Comparison of ENCODE assay signal across 11 cellular contexts in genomic region chr9:116471093-116471906, GRCh38.
A peak's percentile ranks its signal among the peaks of the same experiment; 100 is the strongest.
DNase-seq lines count a peak whose midpoint lies in the region; ATAC-seq and TF ChIP-seq lines count a peak whose summit lies in the region.
"Had no signal": no experiment of that assay in that cellular context is flagged by ENCODE, and none has a peak within 500 bp of the region (broad histone marks: within the 10 kb centered on the region; RNA-seq: fewer than 3 reads in every experiment).

No MANE protein-coding gene starts in this region.

- no peak overlapping the region for H3K4me3 ChIP-seq in left lung
- H3K4me3 ChIP-seq in tibial artery: no peak overlapping the region

- H3K4me1 ChIP-seq in left lung (no peaks in the 10 kb centered on the region), tibial artery (peaks cover 0 to 15% (median 4%) of the 10 kb centered on the region in 4 donors)

- DNase-seq in OCI-M1 (lab: John Stamatoyannopoulos, UW): peak; percentile 90
- DNase-seq in epidermal melanocyte (ENCODE audit: insufficient read length, low spot score): peak; percentile 34
- no peak for DNase-seq in left lung
- DNase-seq in tibial artery: no peak
- no peak for DNase-seq in AML-193 (lab: John Stamatoyannopoulos, UW)
- no peak for DNase-seq in SW480 (ENCODE audit: low spot score)
- DNase-seq: activated naive CD4-positive, alpha-beta T cell treated with anti-CD3 and anti-CD28 coated beads for 36 hours; stimulated activated CD4-positive, alpha-beta T cell treated with anti-CD3 and anti-CD28 coated beads, Interleukin-1b, Interleukin-23, amount 100 ng/mL, for 48 hours had no signal

- H3K27ac ChIP-seq in left lung: peak overlapping the region in 1 of 2 donors; percentile 9
- H3K27ac ChIP-seq in tibial artery: peak overlapping the region; percentile 61 to 69
- H3K27ac ChIP-seq: HL-60 had no signal

- no peaks in the 10 kb centered on the region for H3K27me3 ChIP-seq in left lung
- H3K27me3 ChIP-seq in tibial artery: no peaks in the 10 kb centered on the region

- no peaks in the 10 kb centered on the region for H3K9me3 ChIP-seq in left lung
- no peaks in the 10 kb centered on the region for H3K9me3 ChIP-seq in tibial artery

- peak; percentile 49 for ATAC-seq in left lung
- ATAC-seq in GM18517 (IDR thresholded peaks at IDR 0.05; ENCODE audit: unreplicated experiment): no peak
- ATAC-seq in GM18520 (IDR thresholded peaks at IDR 0.05; ENCODE audit: unreplicated experiment): no peak

- intact Hi-C loops in left lung (cut with DNase I) (no loop called here), tibial artery (cut with DNase I; ENCODE audit: low total_unique reads) (no loop called here)

- TF ChIP-seq CTCF in left lung (IDR thresholded peaks at IDR 0.05) (no peak), tibial artery (IDR thresholded peaks at IDR 0.05) (no peak)

- no peaks in the 10 kb centered on the region for H3K36me3 ChIP-seq in left lung
- no peaks in the 10 kb centered on the region for H3K36me3 ChIP-seq in tibial artery

Comparison
In these comparisons a context has a peak if more than half of its experiments do, and no peak if none do; other contexts are left out.
1. DNase-seq: peak in OCI-M1 (single experiment) and epidermal melanocyte (single experiment); none in left lung (0 of 2), tibial artery (0 of 2), AML-193 (0 of 2) and SW480 (single experiment).